Comparison of ENCODE assay signal across 1 cellular context in genomic region chr20:53916173-53916512, GRCh38.
TF ChIP-seq lines count a peak whose summit lies in the region.

No MANE protein-coding gene starts in this region.

TF ChIP-seq in HCT116, 20 proteins besides CTCF, POLR2A, EP300 and RAD21 (continued from another document):
- TF ChIP-seq, protein P1, sequence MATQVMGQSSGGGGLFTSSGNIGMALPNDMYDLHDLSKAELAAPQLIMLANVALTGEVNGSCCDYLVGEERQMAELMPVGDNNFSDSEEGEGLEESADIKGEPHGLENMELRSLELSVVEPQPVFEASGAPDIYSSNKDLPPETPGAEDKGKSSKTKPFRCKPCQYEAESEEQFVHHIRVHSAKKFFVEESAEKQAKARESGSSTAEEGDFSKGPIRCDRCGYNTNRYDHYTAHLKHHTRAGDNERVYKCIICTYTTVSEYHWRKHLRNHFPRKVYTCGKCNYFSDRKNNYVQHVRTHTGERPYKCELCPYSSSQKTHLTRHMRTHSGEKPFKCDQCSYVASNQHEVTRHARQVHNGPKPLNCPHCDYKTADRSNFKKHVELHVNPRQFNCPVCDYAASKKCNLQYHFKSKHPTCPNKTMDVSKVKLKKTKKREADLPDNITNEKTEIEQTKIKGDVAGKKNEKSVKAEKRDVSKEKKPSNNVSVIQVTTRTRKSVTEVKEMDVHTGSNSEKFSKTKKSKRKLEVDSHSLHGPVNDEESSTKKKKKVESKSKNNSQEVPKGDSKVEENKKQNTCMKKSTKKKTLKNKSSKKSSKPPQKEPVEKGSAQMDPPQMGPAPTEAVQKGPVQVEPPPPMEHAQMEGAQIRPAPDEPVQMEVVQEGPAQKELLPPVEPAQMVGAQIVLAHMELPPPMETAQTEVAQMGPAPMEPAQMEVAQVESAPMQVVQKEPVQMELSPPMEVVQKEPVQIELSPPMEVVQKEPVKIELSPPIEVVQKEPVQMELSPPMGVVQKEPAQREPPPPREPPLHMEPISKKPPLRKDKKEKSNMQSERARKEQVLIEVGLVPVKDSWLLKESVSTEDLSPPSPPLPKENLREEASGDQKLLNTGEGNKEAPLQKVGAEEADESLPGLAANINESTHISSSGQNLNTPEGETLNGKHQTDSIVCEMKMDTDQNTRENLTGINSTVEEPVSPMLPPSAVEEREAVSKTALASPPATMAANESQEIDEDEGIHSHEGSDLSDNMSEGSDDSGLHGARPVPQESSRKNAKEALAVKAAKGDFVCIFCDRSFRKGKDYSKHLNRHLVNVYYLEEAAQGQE (IDR thresholded peaks at IDR 0.05; ENCODE audit: low read depth), result no peak
